In the genomic region with DNA sequence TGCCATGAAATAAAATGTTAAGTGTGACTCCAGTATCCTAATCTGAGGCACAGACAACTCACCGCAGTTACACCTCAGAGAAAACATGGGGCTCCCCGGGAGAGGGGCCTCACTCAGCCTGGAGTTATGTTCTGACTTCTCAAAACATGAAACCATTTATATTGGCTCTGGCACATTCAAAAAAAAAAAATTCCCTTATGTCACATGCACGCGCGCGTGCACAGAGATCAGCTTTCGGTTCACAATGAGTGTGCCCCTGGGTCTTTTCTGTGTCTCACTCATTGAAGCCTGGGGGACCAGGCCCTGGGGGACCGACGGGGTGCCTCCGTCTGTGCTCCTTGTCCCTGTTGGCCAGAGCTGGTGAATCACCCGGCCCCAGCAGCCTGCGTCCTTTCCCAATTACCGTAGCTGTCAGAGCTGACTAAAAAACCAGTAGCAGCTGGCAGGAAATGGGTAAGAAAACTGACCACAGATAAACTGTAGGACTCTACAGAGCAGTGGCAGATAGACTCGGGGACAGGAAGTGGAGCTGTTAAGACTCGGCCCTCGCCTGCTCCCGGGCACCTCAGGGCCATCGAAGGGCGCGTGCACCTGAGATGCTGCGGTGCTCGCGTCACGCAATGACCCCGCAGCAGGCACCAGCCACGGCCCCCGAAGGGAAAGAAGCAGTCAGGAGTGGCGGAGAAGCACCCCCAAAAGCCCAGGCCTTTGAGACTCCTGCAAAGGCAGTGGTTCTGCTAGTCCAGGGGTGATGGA, we compare ENCODE assay signal across 8 cellular contexts.
DNase-seq lines count a peak whose midpoint lies in the region; ATAC-seq and TF ChIP-seq lines count a peak whose summit lies in the region.

No MANE protein-coding gene starts in this region.

- POLR2A ChIA-PET in HEK293T (lab: Yijun Ruan, JAX) = interaction anchor here (1.9 kb wide), 1 partner anchor 138 kb away, joined by 6 read pairs; a partner anchor contains a TSS

- H3K27me3 Mint-ChIP-seq in activated naive CD8-positive, alpha-beta T cell = peaks cover 2% of the 10 kb centered on the region

- CTCF ChIA-PET in HEK293T (lab: Yijun Ruan, JAX) = no interaction called here

- H3K4me3 Mint-ChIP-seq in activated naive CD8-positive, alpha-beta T cell = peak overlapping the region; percentile 61

- no peaks in the 10 kb centered on the region for H3K9me3 Mint-ChIP-seq in activated naive CD8-positive, alpha-beta T cell (ENCODE audit: low read depth)

- peak; percentile 74 for ATAC-seq in GM19025 (IDR thresholded peaks at IDR 0.05; ENCODE audit: low read depth, unreplicated experiment)
- peak; percentile 67 for ATAC-seq in HG03108 (IDR thresholded peaks at IDR 0.05; ENCODE audit: unreplicated experiment)

- no peak overlapping the region for H3K4me3 ChIP-seq in AG10803 (ENCODE audit: low read length)

- H3K4me1 Mint-ChIP-seq in activated naive CD8-positive, alpha-beta T cell (ENCODE audit: low read depth) = peaks cover 70% of the 10 kb centered on the region

- peak overlapping the region; percentile 92 for H3K27ac Mint-ChIP-seq in activated naive CD8-positive, alpha-beta T cell

- H3K36me3 Mint-ChIP-seq in activated naive CD8-positive, alpha-beta T cell = no peaks in the 10 kb centered on the region

- TF ChIP-seq CTCF in AG10803 (conservative IDR thresholded peaks at IDR 0.05; ENCODE audit: low read length) = no peak

- DNase-seq in AG10803 (ENCODE audit: low read depth) = peak; percentile 86
- DNase-seq in SHP77 treated with DMSO at 0.1 percent for 48 hours (lab: John Stamatoyannopoulos, UW) = peak; percentile 89
- peak; percentile 46 for DNase-seq in left kidney (ENCODE audit: low read depth, low spot score)
- DNase-seq in stimulated activated CD8-positive, alpha-beta memory T cell treated with anti-CD3 and anti-CD28 coated beads, Interleukin-2, amount 100 ng/mL, for 48 hours (ENCODE audit: low read depth in 2 of 2) = peak; percentile 60 to 72
- DNase-seq in HEK293T (ENCODE audit: extremely low spot score) = no peak

TF ChIP-seq in HEK293T, 16 proteins besides CTCF, POLR2A, EP300 and RAD21:
- TF ChIP-seq BHLHE40 (IDR thresholded peaks at IDR 0.05; ENCODE audit: borderline replicate concordance) (no peak), TARDBP (IDR thresholded peaks at IDR 0.05) (no peak)
